ENCODE assay signal across 9 cellular contexts in genomic region chr9:90870646-90871326, GRCh38.
DNase-seq lines count a peak whose midpoint lies in the region; ATAC-seq and TF ChIP-seq lines count a peak whose summit lies in the region.
"Had no signal": no experiment of that assay in that cellular context is flagged by ENCODE, and none has a peak within 500 bp of the region (broad histone marks: within the 10 kb centered on the region; RNA-seq: fewer than 3 reads in every experiment).

No MANE protein-coding gene starts in this region.

- no peaks in the 10 kb centered on the region for H3K4me1 Mint-ChIP-seq in activated CD8-positive, alpha-beta memory T cell treated with anti-CD3 and anti-CD28 coated beads, Interleukin-2, amount 10 ng/mL, durations not matched to agents 7 days and 5 days

- H3K27me3 Mint-ChIP-seq in activated CD8-positive, alpha-beta memory T cell treated with anti-CD3 and anti-CD28 coated beads, Interleukin-2, amount 10 ng/mL, durations not matched to agents 7 days and 5 days: peaks cover 32% of the 10 kb centered on the region

- no peaks in the 10 kb centered on the region for H3K9me3 Mint-ChIP-seq in activated CD8-positive, alpha-beta memory T cell treated with anti-CD3 and anti-CD28 coated beads, Interleukin-2, amount 10 ng/mL, durations not matched to agents 7 days and 5 days (ENCODE audit: low read depth)

- DNase-seq in Ammon's horn (ENCODE audit: low spot score): peak; percentile 61
- peak; percentile 25 for DNase-seq in GM19240 (ENCODE audit: insufficient read length, low spot score)
- DNase-seq in NCI-H345 treated with DMSO at 0.1 percent for 48 hours (lab: John Stamatoyannopoulos, UW; ENCODE audit: unreplicated experiment): peak; percentile 27
- peak; percentile 56 for DNase-seq in activated CD8-positive, alpha-beta memory T cell treated with anti-CD3 and anti-CD28 coated beads, Interleukin-2, amount 10 ng/mL, durations not matched to agents 7 days and 5 days
- peak; percentile 16 to 64 for DNase-seq in foreskin fibroblast
- DNase-seq in pons (ENCODE audit: low spot score): peak; percentile 54
- DNase-seq: left cardiac atrium had no signal

- H3K36me3 Mint-ChIP-seq in activated CD8-positive, alpha-beta memory T cell treated with anti-CD3 and anti-CD28 coated beads, Interleukin-2, amount 10 ng/mL, durations not matched to agents 7 days and 5 days: no peaks in the 10 kb centered on the region

- peak; percentile 89 for TF ChIP-seq CTCF in foreskin fibroblast (IDR thresholded peaks at IDR 0.05; ENCODE audit: low read depth, low read length)

- CTCF ChIA-PET in activated CD8-positive, alpha-beta memory T cell treated with anti-CD3 and anti-CD28 coated beads, Interleukin-2, amount 10 ng/mL, durations not matched to agents 7 days and 5 days (lab: Charles Lee): interaction anchor here (1.0 kb wide), 1 partner anchor 24 kb away, joined by 3 read pairs; no protein-coding TSS in a partner anchor

- ATAC-seq in activated CD8-positive, alpha-beta memory T cell treated with anti-CD3 and anti-CD28 coated beads, Interleukin-2, amount 10 ng/mL, durations not matched to agents 7 days and 5 days: no peak
- no peak for ATAC-seq in HG02840 (IDR thresholded peaks at IDR 0.05; ENCODE audit: low FRiP score, unreplicated experiment)
- ATAC-seq in HG03571 (IDR thresholded peaks at IDR 0.05; ENCODE audit: unreplicated experiment): no peak

- H3K4me3 Mint-ChIP-seq in activated CD8-positive, alpha-beta memory T cell treated with anti-CD3 and anti-CD28 coated beads, Interleukin-2, amount 10 ng/mL, durations not matched to agents 7 days and 5 days: no peak overlapping the region

- no peak overlapping the region for H3K4me3 ChIP-seq in foreskin fibroblast (ENCODE audit: low read depth in 1 of 2, low read length in 2 of 2)

- H3K27ac Mint-ChIP-seq in activated CD8-positive, alpha-beta memory T cell treated with anti-CD3 and anti-CD28 coated beads, Interleukin-2, amount 10 ng/mL, durations not matched to agents 7 days and 5 days: no peak overlapping the region
